34 cellular contexts compared by ENCODE assay signal in the genomic region with DNA sequence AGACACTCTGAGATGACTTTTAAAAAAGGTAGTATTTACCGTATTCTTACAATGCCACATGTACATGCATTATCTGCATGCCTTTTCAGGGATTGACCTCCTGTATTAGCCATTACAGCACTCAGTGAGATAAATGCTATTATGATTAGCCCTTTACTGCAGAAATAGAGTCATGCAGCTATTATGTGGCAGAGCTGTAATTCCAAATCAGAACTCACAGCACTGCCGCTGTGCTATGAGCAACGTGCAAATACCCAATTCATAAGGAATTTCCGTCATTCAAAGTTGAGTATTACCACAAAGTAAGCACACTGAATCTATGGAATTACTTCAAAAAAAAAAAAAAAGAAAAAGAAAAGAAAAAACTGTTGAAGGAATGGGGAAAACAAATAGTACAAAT.
"Had no signal": no experiment of that assay in that cellular context is flagged by ENCODE, and none has a peak within 500 bp of the region (broad histone marks: within the 10 kb centered on the region; RNA-seq: fewer than 3 reads in every experiment).

No MANE protein-coding gene starts in this region.

- ATAC-seq: activated CD8-positive, alpha-beta T cell treated with anti-CD3 and anti-CD28 coated beads for 36 hours; activated naive CD4-positive, alpha-beta T cell treated with anti-CD3 and anti-CD28 coated beads, Interleukin-2, amount 50 U/mL, for 72 hours; activated T-cell treated with anti-CD3 and anti-CD28 coated beads, Interleukin-2, amount 50 U/mL, for 4 hours; activated T-cell treated with anti-CD3 and anti-CD28 coated beads, Interleukin-2, amount 50 U/mL, for 72 hours; activated T-helper 17 cell treated with anti-CD3 and anti-CD28 coated beads, Interleukin-2, amount 50 U/mL, for 72 hours; body of pancreas had no signal

- H3K4me1 ChIP-seq: adrenal gland, body of pancreas, breast epithelium had no signal

- H3K27me3 ChIP-seq: adrenal gland, body of pancreas, brain microvascular endothelial cell, breast epithelium, cardiac muscle cell had no signal

- H3K27ac ChIP-seq: adrenal gland, body of pancreas, brain microvascular endothelial cell, breast epithelium, cardiac muscle cell, VCaP had no signal

- H3K4me3 ChIP-seq: adrenal gland, body of pancreas, breast epithelium, cardiac muscle cell had no signal

- DNase-seq: activated B cell treated with CpG ODN at 0.5 μM for 24 hours; activated CD4-positive, alpha-beta memory T cell treated with anti-CD3 and anti-CD28 coated beads for 36 hours; activated CD4-positive, alpha-beta T cell treated with anti-CD3 and anti-CD28 coated beads for 4 hours; activated CD4-positive, alpha-beta T cell treated with anti-CD3 and anti-CD28 coated beads, Interleukin-2, amount 10 ng/mL, durations not matched to agents 24 days and 14 days; activated CD4-positive, alpha-beta T cell treated with anti-CD3 and anti-CD28 coated beads, Interleukin-2, amount 50 U/mL, for 1 hour; activated CD4-positive, alpha-beta T cell treated with anti-CD3 and anti-CD28 coated beads, Interleukin-2, amount 50 U/mL, for 4 hours; activated CD4-positive, CD25-positive, alpha-beta regulatory T cell treated with anti-CD3 and anti-CD28 coated beads, Interleukin-2, amount 50 U/mL, for 72 hours; activated CD8-positive, alpha-beta memory T cell treated with anti-CD3 and anti-CD28 coated beads, Interleukin-2, amount 50 U/mL, for 4 hours; activated CD8-positive, alpha-beta T cell treated with anti-CD3 and anti-CD28 coated beads for 36 hours; activated effector memory CD4-positive, alpha-beta T cell treated with anti-CD3 and anti-CD28 coated beads, Interleukin-2, amount 50 U/mL, for 16 hours; activated gamma-delta T cell treated with Interleukin-2 at 50 U/mL for 16 hours; activated naive CD4-positive, alpha-beta T cell; activated naive CD4-positive, alpha-beta T cell treated with anti-CD3 and anti-CD28 coated beads for 36 hours; activated naive CD4-positive, alpha-beta T cell treated with anti-CD3 and anti-CD28 coated beads, Interleukin-2, amount 50 U/mL, for 16 hours; activated naive CD8-positive, alpha-beta T cell treated with anti-CD3 and anti-CD28 coated beads for 36 hours; activated T-cell treated with anti-CD3 and anti-CD28 coated beads for 4 hours; activated T-cell treated with anti-CD3 and anti-CD28 coated beads, Interleukin-2, amount 50 U/mL, for 1 hour; activated T-cell treated with anti-CD3 and anti-CD28 coated beads, Interleukin-2, amount 50 U/mL, for 4 hours; activated T-cell treated with anti-CD3 and anti-CD28 coated beads, Interleukin-2, amount 50 U/mL, for 72 hours; adrenal gland; amniotic stem cell; aorta; body of pancreas; brain microvascular endothelial cell; caudate nucleus; cerebellar nuclear complex; T-helper 1 cell; T-helper 2 cell; T-helper 9 cell had no signal

- H3K36me3 ChIP-seq: adrenal gland, brain microvascular endothelial cell, breast epithelium, cardiac muscle cell had no signal

- H3K9me3 ChIP-seq: adrenal gland, body of pancreas, breast epithelium had no signal
